ENCODE assay signal across 8 cellular contexts in genomic region chr11:118434553-118435232, GRCh38. TPM values are rescaled to one million over a fixed set of nuclear protein-coding genes. Genes with fewer than 3 reads are reported as not detected.
DNase-seq lines count a peak whose midpoint lies in the region; ATAC-seq and TF ChIP-seq lines count a peak whose summit lies in the region.

No MANE protein-coding gene starts in this region.

- no peaks in the 10 kb centered on the region for H3K9me3 ChIP-seq in mesodermal cell (ENCODE audit: control insufficient read depth, low read length)

- no peak for TF ChIP-seq CTCF in GM06990 (IDR thresholded peaks at IDR 0.05; ENCODE audit: insufficient read depth, low read length, poor library complexity, severe bottlenecking)

- H3K4me1 ChIP-seq in mesodermal cell (ENCODE audit: control insufficient read depth, insufficient read depth, low read length, poor library complexity, severe bottlenecking): peaks cover 4% of the 10 kb centered on the region

- peak overlapping the region; percentile 79 for H3K27ac ChIP-seq in mesodermal cell (ENCODE audit: low read depth, low read length, severe bottlenecking)

- H3K27me3 ChIP-seq in GM06990 (replicated peaks; ENCODE audit: control insufficient read depth, insufficient read depth, low read length): no peaks in the 10 kb centered on the region

- peak; percentile 46 for DNase-seq in GM06990 (ENCODE audit: extremely low read depth, insufficient read length)
- DNase-seq in NCI-H1105 treated with DMSO at 0.1 percent for 48 hours (lab: John Stamatoyannopoulos, UW): peak; percentile 66
- peak; percentile 44 for DNase-seq in activated CD4-positive, alpha-beta T cell treated with anti-CD3 and anti-CD28 coated beads, Interleukin-2, amount 50 U/mL, for 1 hour
- DNase-seq in effector CD4-positive, alpha-beta T cell: peak; percentile 42
- DNase-seq in stimulated activated naive CD4-positive, alpha-beta T cell (lab: John Stamatoyannopoulos, UW): peak; percentile 35 to 59 (median 42)
- no peak for DNase-seq in NCI-H2196 treated with DMSO at 0.1 percent for 48 hours (lab: John Stamatoyannopoulos, UW; ENCODE audit: unreplicated experiment)

- H3K36me3 ChIP-seq in GM06990 (ENCODE audit: control insufficient read depth, insufficient read depth, low read length): no peaks in the 10 kb centered on the region
- H3K36me3 ChIP-seq in mesodermal cell (ENCODE audit: control insufficient read depth, insufficient read depth, low read length): peaks cover 2% of the 10 kb centered on the region

- 1 to 3% methylated on average over 12 to 18 of the region's 35 CpGs for WGBS in mesodermal cell (ENCODE audit: insufficient coverage in 2 of 2), 2 experiments

- H3K4me3 ChIP-seq in GM06990 (replicated peaks; ENCODE audit: low read depth, low read length) (peak overlapping the region; percentile 88), mesodermal cell (ENCODE audit: extremely low read depth, insufficient read depth, low read length, poor library complexity, severe bottlenecking) (peak overlapping the region; percentile 94)

- no peak for ATAC-seq in GM18909 (IDR thresholded peaks at IDR 0.05; ENCODE audit: poor library complexity, unreplicated experiment)

RNA-seq across cellular contexts. Expression of gene KMT2A, which starts 1.6 kb away (rescaled TPM):
- 26.7 TPM for polyA plus RNA-seq in mesodermal cell (2013, experiment 1 of 2)
- polyA plus RNA-seq in mesodermal cell (2013, experiment 2 of 2): 21.2 TPM

RNA-seq across cellular contexts. Expression of gene ATP5MG, which starts 33.3 kb away (rescaled TPM):
- polyA plus RNA-seq in mesodermal cell (2013, experiment 1 of 2): 170 TPM
- polyA plus RNA-seq in mesodermal cell (2013, experiment 2 of 2): 186 TPM
